ENCODE assay signal across 1 cellular context in genomic region chr12:400828-401227, GRCh38.
TF ChIP-seq lines count a peak whose summit lies in the region.

No MANE protein-coding gene starts in this region.

TF ChIP-seq in H1, 55 proteins besides CTCF, POLR2A, EP300 and RAD21:
- no peak for TF ChIP-seq GABPA (IDR thresholded peaks at IDR 0.05; ENCODE audit: borderline replicate concordance, insufficient read depth, low read length)
- TF ChIP-seq FOSL1 (IDR thresholded peaks at IDR 0.05; ENCODE audit: insufficient read depth, low read depth, low read length): no peak
- no peak for TF ChIP-seq KDM1A (IDR thresholded peaks at IDR 0.05; ENCODE audit: borderline replicate concordance, low read length)
- no peak for TF ChIP-seq GTF2F1 (IDR thresholded peaks at IDR 0.05; ENCODE audit: borderline replicate concordance, low read depth, low read length)
- no peak for TF ChIP-seq EZH2 (IDR thresholded peaks at IDR 0.05; ENCODE audit: low read depth, low read length, severe bottlenecking)
TF ChIP-seq in H1: peak in this region for 0.
